Comparison of ENCODE assay signal across 13 cellular contexts in the genomic region with DNA sequence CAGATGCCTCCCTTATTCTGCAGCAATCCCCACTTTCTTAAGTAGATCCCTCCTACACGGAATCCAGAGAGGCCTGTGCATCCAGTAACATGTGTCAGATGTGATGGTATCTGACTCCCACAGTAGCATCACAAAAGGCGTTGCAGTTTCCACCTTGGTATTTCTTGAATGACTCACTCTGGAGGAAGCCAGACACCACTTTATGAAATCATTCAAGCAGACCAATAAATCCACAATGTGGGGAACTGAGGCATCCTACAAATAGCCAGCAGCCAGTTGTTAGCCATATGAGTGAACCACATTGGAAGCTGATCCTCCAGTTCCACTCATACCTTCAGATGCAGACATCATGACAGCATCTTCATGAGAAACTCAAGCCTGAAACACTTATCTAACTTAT.
DNase-seq lines count a peak whose midpoint lies in the region; ATAC-seq and TF ChIP-seq lines count a peak whose summit lies in the region.
"Had no signal": no experiment of that assay in that cellular context is flagged by ENCODE, and none has a peak within 500 bp of the region (broad histone marks: within the 10 kb centered on the region; RNA-seq: fewer than 3 reads in every experiment).

No MANE protein-coding gene starts in this region.

- POLR2A ChIA-PET in IMR-90 (lab: Charles Lee; ENCODE audit: unreplicated experiment) = no interaction called here
- POLR2A ChIA-PET in PC-3 (lab: Charles Lee; ENCODE audit: unreplicated experiment) = no interaction called here

- H2AK5ac ChIP-seq in IMR-90 (ENCODE audit: low read depth, low read length) = no peak overlapping the region

- intact Hi-C loops in IMR-90 (cut with micrococcal nuclease) = no loop called here
- intact Hi-C loops in PC-3 (cut with micrococcal nuclease) = no loop called here

- CTCF ChIA-PET in IMR-90 (lab: Yijun Ruan, JAX) (no interaction called here), PC-3 (lab: Charles Lee) (no interaction called here)

- H3K23ac ChIP-seq in IMR-90 (ENCODE audit: low read depth, low read length) = no peak overlapping the region

- DNase-seq in Daoy (ENCODE audit: low read depth) (peak; percentile 84), IMR-90 (peak; percentile 90), epithelial cell of prostate (ENCODE audit: low read depth, low spot score) (peak; percentile 5), renal cortical epithelial cell (ENCODE audit: low read depth) (peak; percentile 30), PC-3 (no peak), SK-N-DZ (ENCODE audit: low spot score) (no peak)
- DNase-seq in effector CD8-positive, alpha-beta T cell (lab: John Stamatoyannopoulos, UW) = no peak
- DNase-seq: activated naive CD4-positive, alpha-beta T cell treated with anti-CD3 and anti-CD28 coated beads for 36 hours; heart right ventricle; left colon; NCI-H2171 treated with DMSO at 0.1 percent for 48 hours; thyroid gland had no signal

- H3K4me3 ChIP-seq in IMR-90 (ENCODE audit: insufficient read depth, low read depth, low read length) = no peak overlapping the region
- no peak overlapping the region for H3K4me3 ChIP-seq in PC-3 (ENCODE audit: low read length)
- H3K4me3 ChIP-seq: heart right ventricle, prostate gland, thyroid gland had no signal

- H3K4me2 ChIP-seq in IMR-90 (ENCODE audit: low read depth, low read length) = no peak overlapping the region
- no peak overlapping the region for H3K4me2 ChIP-seq in PC-3 (ENCODE audit: low read length)

- no peaks in the 10 kb centered on the region for H4K20me1 ChIP-seq in IMR-90 (ENCODE audit: insufficient read depth, low read length)
- no peaks in the 10 kb centered on the region for H4K20me1 ChIP-seq in PC-3 (ENCODE audit: low read length)

- H3F3A ChIP-seq in PC-3 (ENCODE audit: low read length, unreplicated experiment) = no peaks in the 10 kb centered on the region

- no peak overlapping the region for H2BK20ac ChIP-seq in IMR-90 (ENCODE audit: low read depth, low read length)

- H3K79me1 ChIP-seq in IMR-90 (ENCODE audit: low read depth in 1 of 2, low read length in 2 of 2) = no peaks in the 10 kb centered on the region

- no peak overlapping the region for H2BK120ac ChIP-seq in IMR-90 (ENCODE audit: low read depth, low read length)

- BruUV-seq in IMR-90 (replicated peaks; lab: Mats Ljungman, UMichigan) = no TSS peak
- no TSS peak for BruUV-seq in PC-3 (replicated peaks; lab: Mats Ljungman, UMichigan)

- no peak overlapping the region for H2BK15ac ChIP-seq in IMR-90 (ENCODE audit: low read depth, low read length)

- no peak overlapping the region for H3K18ac ChIP-seq in IMR-90 (ENCODE audit: low read depth, low read length)

- no peak overlapping the region for H3K9ac ChIP-seq in IMR-90 (ENCODE audit: low read depth, low read length)
- no peak overlapping the region for H3K9ac ChIP-seq in PC-3 (ENCODE audit: low read length)

- in situ Hi-C loops in IMR-90 (cut with MboI; ENCODE audit: low sequenced_read_pairs) = no loop called here

- H3K56ac ChIP-seq in IMR-90 (ENCODE audit: extremely low read depth, insufficient read depth, low read length) = no peak overlapping the region

- no peak overlapping the region for H4K91ac ChIP-seq in IMR-90 (ENCODE audit: insufficient read depth, low read depth, low read length)

- no CpG with 5 or more reads among the region's 2 CpGs for WGBS in IMR-90 (ENCODE audit: extremely low coverage in 2 of 2, insufficient read length in 1 of 2), 2 experiments

- H4K5ac ChIP-seq in IMR-90 (ENCODE audit: low read depth, low read length) = no peak overlapping the region

- H3K36me3 ChIP-seq in IMR-90 (ENCODE audit: control insufficient read depth, insufficient read depth, low read length) (no peaks in the 10 kb centered on the region), PC-3 (ENCODE audit: low read depth, low read length) (no peaks in the 10 kb centered on the region)
- H3K36me3 ChIP-seq: heart right ventricle, prostate gland, thyroid gland had no signal

- H3K27ac ChIP-seq in IMR-90 (ENCODE audit: insufficient read depth, low read length) (no peak overlapping the region), epithelial cell of prostate (no peak overlapping the region), PC-3 (ENCODE audit: low read length) (no peak overlapping the region)
- H3K27ac ChIP-seq: heart right ventricle, prostate gland, thyroid gland had no signal

- no peak overlapping the region for H2BK5ac ChIP-seq in IMR-90 (ENCODE audit: low read depth, low read length, poor library complexity, severe bottlenecking)

- H3K14ac ChIP-seq in IMR-90 (replicated peaks; ENCODE audit: low read depth, low read length) = no peak overlapping the region

- ATAC-seq in IMR-90 (ENCODE audit: low read depth) (peak; percentile 29), PC-3 (no peak)
- ATAC-seq: heart right ventricle, left colon had no signal

- TF ChIP-seq POLR2A in IMR-90 (IDR thresholded peaks at IDR 0.05; ENCODE audit: low read depth, low read length) = no peak

- dilution Hi-C loops in IMR-90 (cut with HindIII; ENCODE audit: low sequenced_read_pairs, unreplicated experiment) = no loop called here

- H3K4me1 ChIP-seq in IMR-90 (ENCODE audit: control insufficient read depth, insufficient read depth, low read length) (no peaks in the 10 kb centered on the region), PC-3 (ENCODE audit: insufficient read depth, low read length) (no peaks in the 10 kb centered on the region)
- H3K4me1 ChIP-seq: heart right ventricle, prostate gland, thyroid gland had no signal

- H3K9me1 ChIP-seq in IMR-90 (ENCODE audit: insufficient read depth, low read length) = no peaks in the 10 kb centered on the region

- no peak overlapping the region for H4K8ac ChIP-seq in IMR-90 (ENCODE audit: low read depth in 2 of 2, low read length in 2 of 2)

- H3K79me2 ChIP-seq in PC-3 (ENCODE audit: low read length) = no peaks in the 10 kb centered on the region

- no peak for TF ChIP-seq RAD21 in IMR-90 (IDR thresholded peaks at IDR 0.05; ENCODE audit: low read length)

- H2AK9ac ChIP-seq in IMR-90 (replicated peaks; ENCODE audit: low read depth, low read length, poor library complexity) = no peak overlapping the region

- no peaks in the 10 kb centered on the region for H3K9me2 ChIP-seq in PC-3 (replicated peaks; ENCODE audit: low read length)

- H2AFZ ChIP-seq in IMR-90 (replicated peaks; ENCODE audit: low read length, poor library complexity) (no peak overlapping the region), PC-3 (ENCODE audit: low read length) (no peak overlapping the region)

- TF ChIP-seq CTCF in IMR-90 (conservative IDR thresholded peaks at IDR 0.05; ENCODE audit: low read depth, low read length) = no peak
- TF ChIP-seq CTCF in PC-3 (conservative IDR thresholded peaks at IDR 0.05; ENCODE audit: low read depth, low read length) = no peak

- H3K9me3 ChIP-seq in IMR-90 (ENCODE audit: control insufficient read depth, insufficient read depth, low read length) (no peaks in the 10 kb centered on the region), PC-3 (ENCODE audit: low read length) (peaks cover 52% of the 10 kb centered on the region)
- H3K9me3 ChIP-seq: prostate gland, thyroid gland had no signal

- H3K4ac ChIP-seq in IMR-90 (ENCODE audit: low read depth, low read length) = no peak overlapping the region

- no peaks in the 10 kb centered on the region for H3K27me3 ChIP-seq in IMR-90 (ENCODE audit: control insufficient read depth, insufficient read depth, low read length)
- no peaks in the 10 kb centered on the region for H3K27me3 ChIP-seq in PC-3 (ENCODE audit: low read length)
- H3K27me3 ChIP-seq: thyroid gland had no signal

TF ChIP-seq in IMR-90, 13 proteins besides CTCF, POLR2A, EP300 and RAD21:
- TF ChIP-seq RCOR1 (IDR thresholded peaks at IDR 0.05; ENCODE audit: insufficient replicate concordance, low read length) = no peak
- peak; percentile 24; the same call in 1 of the 2 replicates for TF ChIP-seq CEBPB (IDR thresholded peaks at IDR 0.05; ENCODE audit: low read depth, low read length)
- no peak for TF ChIP-seq BHLHE40 (IDR thresholded peaks at IDR 0.05; ENCODE audit: low read depth, low read length)
- TF ChIP-seq CHD1 (IDR thresholded peaks at IDR 0.05; ENCODE audit: low read depth, low read length) = no peak
- no peak for TF ChIP-seq RFX5 (IDR thresholded peaks at IDR 0.05; ENCODE audit: low read depth, low read length)
- no peak for TF ChIP-seq NFE2L2 (IDR thresholded peaks at IDR 0.05; ENCODE audit: low read depth, low read length)
- no peak for TF ChIP-seq SMC3 (IDR thresholded peaks at IDR 0.05; ENCODE audit: low read depth, low read length)
- TF ChIP-seq, protein P1, sequence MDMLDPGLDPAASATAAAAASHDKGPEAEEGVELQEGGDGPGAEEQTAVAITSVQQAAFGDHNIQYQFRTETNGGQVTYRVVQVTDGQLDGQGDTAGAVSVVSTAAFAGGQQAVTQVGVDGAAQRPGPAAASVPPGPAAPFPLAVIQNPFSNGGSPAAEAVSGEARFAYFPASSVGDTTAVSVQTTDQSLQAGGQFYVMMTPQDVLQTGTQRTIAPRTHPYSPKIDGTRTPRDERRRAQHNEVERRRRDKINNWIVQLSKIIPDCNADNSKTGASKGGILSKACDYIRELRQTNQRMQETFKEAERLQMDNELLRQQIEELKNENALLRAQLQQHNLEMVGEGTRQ (IDR thresholded peaks at IDR 0.05; ENCODE audit: low read depth, low read length) = no peak
- TF ChIP-seq FOS (IDR thresholded peaks at IDR 0.05; ENCODE audit: low read depth, low read length) = 0 out of 2 replicates have a peak, but pooled peaks have one; percentile 11
- TF ChIP-seq MAFK (IDR thresholded peaks at IDR 0.05; ENCODE audit: low read depth, low read length) = no peak
- TF ChIP-seq MXI1 (IDR thresholded peaks at IDR 0.05; ENCODE audit: borderline replicate concordance, low read depth, low read length) = no peak
- TF ChIP-seq, protein P2, sequence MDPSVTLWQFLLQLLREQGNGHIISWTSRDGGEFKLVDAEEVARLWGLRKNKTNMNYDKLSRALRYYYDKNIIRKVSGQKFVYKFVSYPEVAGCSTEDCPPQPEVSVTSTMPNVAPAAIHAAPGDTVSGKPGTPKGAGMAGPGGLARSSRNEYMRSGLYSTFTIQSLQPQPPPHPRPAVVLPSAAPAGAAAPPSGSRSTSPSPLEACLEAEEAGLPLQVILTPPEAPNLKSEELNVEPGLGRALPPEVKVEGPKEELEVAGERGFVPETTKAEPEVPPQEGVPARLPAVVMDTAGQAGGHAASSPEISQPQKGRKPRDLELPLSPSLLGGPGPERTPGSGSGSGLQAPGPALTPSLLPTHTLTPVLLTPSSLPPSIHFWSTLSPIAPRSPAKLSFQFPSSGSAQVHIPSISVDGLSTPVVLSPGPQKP (IDR thresholded peaks at IDR 0.05; ENCODE audit: borderline replicate concordance, low read depth, low read length) = no peak
- no peak for TF ChIP-seq MAZ (IDR thresholded peaks at IDR 0.05; ENCODE audit: borderline replicate concordance, low read depth, low read length)

Comparison
In these comparisons a context has a peak if more than half of its experiments do, and no peak if none do; other contexts are left out.
1. DNase-seq: peak in Daoy (single experiment), IMR-90 (single experiment), epithelial cell of prostate (single experiment) and renal cortical epithelial cell (single experiment); none in PC-3 (single experiment), SK-N-DZ (single experiment) and effector CD8-positive, alpha-beta T cell (single experiment).